25 cellular contexts compared by ENCODE assay signal in genomic region chr1:17123196-17124045, GRCh38. TPM values are rescaled to one million over a fixed set of nuclear protein-coding genes. Genes with fewer than 3 reads are reported as not detected.
DNase-seq lines count a peak whose midpoint lies in the region; ATAC-seq and TF ChIP-seq lines count a peak whose summit lies in the region.
"Had no signal": no experiment of that assay in that cellular context is flagged by ENCODE, and none has a peak within 500 bp of the region (broad histone marks: within the 10 kb centered on the region; RNA-seq: fewer than 3 reads in every experiment).

No MANE protein-coding gene starts in this region.

- H3K9me3 Mint-ChIP-seq in endodermal cell = no peaks in the 10 kb centered on the region
- H3K9me3 Mint-ChIP-seq: activated CD4-positive, alpha-beta T cell treated with anti-CD3 and anti-CD28 coated beads, Interleukin-2, amount 10 ng/mL, durations not matched to agents 24 days and 14 days; activated naive CD4-positive, alpha-beta T cell treated with anti-CD3 and anti-CD28 coated beads, Interleukin-2, amount 50 U/mL, for 24 hours; activated T-helper 2 cell treated with anti-CD3 and anti-CD28 coated beads, Interferon-gamma antibody, Interleukin-2, Interleukin-4, amounts not matched to agents 10 μg/mL and 5 μg/mL and 100 μg/mL, durations not matched to agents 14 hours and 24 hours and 36 hours; CD8-positive, alpha-beta T cell; memory B cell had no signal

- H3K36me3 ChIP-seq in heart right ventricle = no peaks in the 10 kb centered on the region
- no peaks in the 10 kb centered on the region for H3K36me3 ChIP-seq in neutrophil
- H3K36me3 ChIP-seq in endodermal cell (ENCODE audit: control insufficient read depth, insufficient read depth, low read length) = no peaks in the 10 kb centered on the region
- H3K36me3 ChIP-seq: HAP-1, transverse colon had no signal

- TF ChIP-seq CTCF in heart right ventricle (IDR thresholded peaks at IDR 0.05) (no peak), neutrophil (IDR thresholded peaks at IDR 0.05) (no peak), endodermal cell (conservative IDR thresholded peaks at IDR 0.05) (no peak)

- no peak overlapping the region for H3K9ac ChIP-seq in endodermal cell (ENCODE audit: extremely low read depth, low read length, poor library complexity, severe bottlenecking)

- H3K4me3 Mint-ChIP-seq in endodermal cell = no peak overlapping the region
- H3K4me3 Mint-ChIP-seq: activated CD4-positive, alpha-beta T cell treated with anti-CD3 and anti-CD28 coated beads, Interleukin-2, amount 10 ng/mL, durations not matched to agents 24 days and 14 days; activated naive CD4-positive, alpha-beta T cell treated with anti-CD3 and anti-CD28 coated beads, Interleukin-2, amount 50 U/mL, for 24 hours; CD8-positive, alpha-beta T cell; memory B cell had no signal

- intact Hi-C loops in cardiac septum (cut with DNase I) (loop anchor here (5.0 kb wide), 1 partner anchor 61 kb away; no protein-coding TSS in a partner anchor), heart right ventricle (cut with DNase I) (loop anchor here in 8 of 10 donors (2.0 to 10.0 kb wide), 5 partner anchors 59 to 284 kb away; no protein-coding TSS in a partner anchor)

- no peak overlapping the region for H3K4me3 ChIP-seq in heart right ventricle
- H3K4me3 ChIP-seq in neutrophil (ENCODE audit: low read depth in 1 of 2, low read length in 1 of 2) = peak overlapping the region in 1 of 2 experiments; percentile 18
- no peak overlapping the region for H3K4me3 ChIP-seq in endodermal cell (ENCODE audit: low read length)
- H3K4me3 ChIP-seq: HAP-1, PC-9, transverse colon had no signal

- H3K27ac Mint-ChIP-seq in endodermal cell = no peak overlapping the region
- H3K27ac Mint-ChIP-seq: activated CD4-positive, alpha-beta T cell treated with anti-CD3 and anti-CD28 coated beads, Interleukin-2, amount 10 ng/mL, durations not matched to agents 24 days and 14 days; activated naive CD4-positive, alpha-beta T cell treated with anti-CD3 and anti-CD28 coated beads, Interleukin-2, amount 50 U/mL, for 24 hours; activated T-helper 2 cell treated with anti-CD3 and anti-CD28 coated beads, Interferon-gamma antibody, Interleukin-2, Interleukin-4, amounts not matched to agents 10 μg/mL and 5 μg/mL and 100 μg/mL, durations not matched to agents 14 hours and 24 hours and 36 hours; CD8-positive, alpha-beta T cell; memory B cell had no signal

- H3K36me3 Mint-ChIP-seq in endodermal cell (ENCODE audit: low read depth) = no peaks in the 10 kb centered on the region
- H3K36me3 Mint-ChIP-seq: activated naive CD4-positive, alpha-beta T cell treated with anti-CD3 and anti-CD28 coated beads, Interleukin-2, amount 50 U/mL, for 24 hours; CD8-positive, alpha-beta T cell; memory B cell had no signal

- H3K27me3 Mint-ChIP-seq in endodermal cell (ENCODE audit: insufficient read depth) = peaks cover 19% of the 10 kb centered on the region

- H3K9me3 ChIP-seq in heart right ventricle (no peaks in the 10 kb centered on the region), neutrophil (no peaks in the 10 kb centered on the region), endodermal cell (ENCODE audit: control insufficient read depth, low read length) (no peaks in the 10 kb centered on the region)
- H3K9me3 ChIP-seq: HAP-1, transverse colon had no signal

- H3K27ac ChIP-seq in heart right ventricle (peak overlapping the region in 1 of 10 donors; percentile 3), caudate nucleus (ENCODE audit: low read depth, low read length) (peak overlapping the region; percentile 1), neutrophil (peak overlapping the region; percentile 56), endodermal cell (ENCODE audit: low read depth, low read length) (no peak overlapping the region)
- H3K27ac ChIP-seq: PC-9 had no signal

- 63 to 66% methylated on average over 14 of the region's 14 CpGs for WGBS in heart right ventricle, 2 donors
- 82 to 90% methylated on average over 10 to 14 of the region's 14 CpGs for WGBS in endodermal cell (ENCODE audit: insufficient coverage in 1 of 2, insufficient read length in 1 of 2), 2 experiments

- peaks cover 0 to 37% (median 18%) of the 10 kb centered on the region in 7 donors for H3K27me3 ChIP-seq in heart right ventricle
- H3K27me3 ChIP-seq in neutrophil = no peaks in the 10 kb centered on the region
- peaks cover 15% of the 10 kb centered on the region for H3K27me3 ChIP-seq in endodermal cell (ENCODE audit: control insufficient read depth, insufficient read depth, low read length, poor library complexity, severe bottlenecking)

- DNase-seq in cardiac septum (ENCODE audit: low spot score) (peak; percentile 53), heart right ventricle (no peak), caudate nucleus (lab: John Stamatoyannopoulos, UW) (no peak), endodermal cell (no peak), mucosa of gallbladder (ENCODE audit: low spot score) (no peak)
- no peak for DNase-seq in stimulated activated CD4-positive, alpha-beta T cell treated with anti-CD3 and anti-CD28 coated beads, Interleukin-4, amount 100 ng/mL, for 24 hours
- DNase-seq: 8988T; activated CD4-positive, alpha-beta T cell treated with anti-CD3 and anti-CD28 coated beads, Interleukin-2, amount 10 ng/mL, durations not matched to agents 24 days and 14 days; activated CD8-positive, alpha-beta memory T cell treated with anti-CD3 and anti-CD28 coated beads for 24 hours; activated T-cell treated with anti-CD3 and anti-CD28 coated beads for 4 hours; CD8-positive, alpha-beta T cell; effector memory CD4-positive, alpha-beta T cell; NCI-H1417 treated with DMSO at 0.1 percent for 48 hours; NCI-H2081 treated with DMSO at 0.1 percent for 48 hours; PC-9; stimulated activated CD4-positive, alpha-beta T cell treated with anti-CD3 and anti-CD28 coated beads, Interleukin-4, amount 100 ng/mL, for 4 hours had no signal

- ATAC-seq in heart right ventricle = no peak
- ATAC-seq in GM21390 (IDR thresholded peaks at IDR 0.05; ENCODE audit: unreplicated experiment) = no peak
- ATAC-seq: CD8-positive, alpha-beta T cell; Right ventricle myocardium inferior had no signal

- peaks cover 0 to 54% (median 17%) of the 10 kb centered on the region in 9 donors for H3K4me1 ChIP-seq in heart right ventricle
- peaks cover 66 to 75% of the 10 kb centered on the region in 2 experiments for H3K4me1 ChIP-seq in neutrophil (ENCODE audit: control insufficient read depth in 1 of 2, insufficient read depth in 1 of 2, low read depth in 1 of 2, low read length in 1 of 2)
- H3K4me1 ChIP-seq in endodermal cell (ENCODE audit: control insufficient read depth, insufficient read depth, low read length) = no peaks in the 10 kb centered on the region

- peaks cover 12% of the 10 kb centered on the region for H3K4me1 Mint-ChIP-seq in endodermal cell

RNA-seq across cellular contexts. Expression of gene PADI2, which starts 4.2 kb away (rescaled TPM):
- total RNA-seq in cardiac septum (1.3 TPM), heart right ventricle (1 to 10 TPM in 1 of 10 donors, under 1 TPM in 9; 0.12 to 1.1 (median 0.58) TPM), endodermal cell (1 to 10 TPM; 2.0 to 2.7 TPM), mucosa of gallbladder (8.6 TPM)
- under 1 TPM; 0.07 TPM for polyA plus RNA-seq in heart right ventricle
- 2.3 TPM for polyA plus RNA-seq in endodermal cell (2013, experiment 1 of 2)
- polyA plus RNA-seq in endodermal cell (2013, experiment 2 of 2) = 2.4 TPM
- total RNA-seq: CD8-positive, alpha-beta T cell; pulmonary artery endothelial cell had no signal
